ENCODE assay signal across 26 cellular contexts in the genomic region with DNA sequence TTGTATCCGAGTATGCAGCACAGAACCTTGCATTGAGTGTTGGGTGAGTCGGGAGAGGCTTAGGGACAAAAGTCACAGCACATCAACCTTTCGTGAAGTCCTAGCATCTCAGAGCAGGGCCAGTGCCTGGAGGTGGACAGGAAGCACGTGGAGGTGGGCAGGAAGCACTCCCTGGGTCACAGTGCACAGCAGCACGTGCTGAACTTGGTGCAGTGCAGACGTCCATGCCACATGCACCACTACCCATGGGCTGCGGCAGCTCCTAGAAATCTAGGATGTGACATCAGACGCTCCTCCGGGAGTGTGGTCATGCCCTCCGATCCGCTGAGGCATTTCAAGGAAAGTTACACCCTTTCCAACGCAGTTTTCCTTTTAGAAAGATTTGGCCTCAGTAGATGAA.
"Had no signal": no experiment of that assay in that cellular context is flagged by ENCODE, and none has a peak within 500 bp of the region (broad histone marks: within the 10 kb centered on the region; RNA-seq: fewer than 3 reads in every experiment).

No MANE protein-coding gene starts in this region.

- H3K27me3 Mint-ChIP-seq: activated B cell treated with CpG ODN at 0.5 μM for 24 hours; activated CD4-positive, alpha-beta memory T cell treated with anti-CD3 and anti-CD28 coated beads for 36 hours; activated CD4-positive, alpha-beta T cell treated with anti-CD3 and anti-CD28 coated beads, Interleukin-2, amount 10 ng/mL, durations not matched to agents 7 days and 5 days; activated naive CD8-positive, alpha-beta T cell treated with anti-CD3 and anti-CD28 coated beads, Interleukin-2, amount 50 U/mL, for 24 hours; central memory CD8-positive, alpha-beta T cell; T-cell had no signal

- H3K27ac ChIP-seq: ascending aorta, body of pancreas, Peyer's patch, RWPE1, SK-N-MC had no signal

- H3K4me1 Mint-ChIP-seq: central memory CD8-positive, alpha-beta T cell had no signal

- H3K9me3 Mint-ChIP-seq: activated CD4-positive, alpha-beta memory T cell treated with anti-CD3 and anti-CD28 coated beads for 36 hours; activated CD4-positive, alpha-beta T cell treated with anti-CD3 and anti-CD28 coated beads, Interleukin-2, amount 10 ng/mL, durations not matched to agents 7 days and 5 days; activated naive CD8-positive, alpha-beta T cell treated with anti-CD3 and anti-CD28 coated beads, Interleukin-2, amount 50 U/mL, for 24 hours; central memory CD8-positive, alpha-beta T cell; T-cell had no signal

- H3K9me3 ChIP-seq: ascending aorta, body of pancreas, Peyer's patch had no signal

- H3K27ac Mint-ChIP-seq: activated CD4-positive, alpha-beta memory T cell treated with anti-CD3 and anti-CD28 coated beads for 36 hours; activated CD4-positive, alpha-beta T cell treated with anti-CD3 and anti-CD28 coated beads, Interleukin-2, amount 10 ng/mL, durations not matched to agents 7 days and 5 days; activated naive CD8-positive, alpha-beta T cell treated with anti-CD3 and anti-CD28 coated beads, Interleukin-2, amount 50 U/mL, for 24 hours; T-cell had no signal

- H3K4me1 ChIP-seq: ascending aorta, body of pancreas had no signal

- H3K27me3 ChIP-seq: ascending aorta, body of pancreas, Peyer's patch had no signal

- ATAC-seq: activated naive CD8-positive, alpha-beta T cell treated with anti-CD3 and anti-CD28 coated beads, Interleukin-2, amount 50 U/mL, for 24 hours; body of pancreas; T-cell had no signal

- H3K4me3 ChIP-seq: ascending aorta, body of pancreas, Peyer's patch, SK-N-MC had no signal

- H3K4me3 Mint-ChIP-seq: activated B cell treated with CpG ODN at 0.5 μM for 24 hours; activated CD4-positive, alpha-beta memory T cell treated with anti-CD3 and anti-CD28 coated beads for 36 hours; activated CD4-positive, alpha-beta T cell treated with anti-CD3 and anti-CD28 coated beads, Interleukin-2, amount 10 ng/mL, durations not matched to agents 7 days and 5 days; activated naive CD8-positive, alpha-beta T cell treated with anti-CD3 and anti-CD28 coated beads, Interleukin-2, amount 50 U/mL, for 24 hours; central memory CD8-positive, alpha-beta T cell; T-cell had no signal

- DNase-seq: activated B cell treated with CpG ODN at 0.5 μM for 24 hours; activated CD4-positive, alpha-beta memory T cell treated with anti-CD3 and anti-CD28 coated beads for 36 hours; activated CD4-positive, alpha-beta T cell treated with anti-CD3 and anti-CD28 coated beads for 1 hour; activated CD4-positive, alpha-beta T cell treated with anti-CD3 and anti-CD28 coated beads, Interleukin-2, amount 10 ng/mL, durations not matched to agents 7 days and 5 days; activated CD8-positive, alpha-beta memory T cell treated with anti-CD3 and anti-CD28 coated beads for 24 hours; activated naive CD8-positive, alpha-beta T cell treated with anti-CD3 and anti-CD28 coated beads, Interleukin-2, amount 50 U/mL, for 24 hours; activated T-cell treated with anti-CD3 and anti-CD28 coated beads, Interleukin-2, amount 50 U/mL, for 48 hours; amniotic stem cell; body of pancreas; Karpas-422; NCI-H1105 treated with DMSO at 0.1 percent for 48 hours; NCI-H1436 treated with DMSO at 0.1 percent for 48 hours; NCI-H187; NCI-H2081; NCI-H510A treated with DMSO at 0.1 percent for 48 hours; NCI-H69; NK-92 treated with Interleukin-12 subunit alpha and Interleukin-12 subunit beta, amount 100 ng/mL, for 24 hours; Peyer's patch; SIG-M5; T-cell; T-helper 2 cell; T1000 had no signal
